26 cellular contexts compared by ENCODE assay signal in the genomic region with DNA sequence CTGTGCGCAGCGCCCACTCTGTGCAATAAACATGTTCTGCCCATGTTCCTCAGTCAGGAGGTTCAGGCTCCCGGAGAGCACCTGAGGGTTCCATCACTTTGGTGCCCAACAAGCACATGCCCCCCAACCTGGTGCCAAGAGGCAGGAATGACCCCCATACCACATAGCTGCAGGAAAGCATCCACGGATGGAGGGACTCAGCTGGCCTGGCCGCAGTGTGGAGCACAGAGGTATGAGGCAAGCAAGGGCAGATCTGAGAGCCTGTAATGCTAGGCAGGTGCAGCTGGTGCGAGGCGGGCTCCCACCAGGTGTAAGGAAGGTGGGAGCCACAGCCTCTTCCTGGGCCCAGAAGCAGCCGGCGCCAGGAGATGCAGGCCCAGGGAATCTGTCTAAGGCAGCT.
"Had no signal": no experiment of that assay in that cellular context is flagged by ENCODE, and none has a peak within 500 bp of the region (broad histone marks: within the 10 kb centered on the region; RNA-seq: fewer than 3 reads in every experiment).

No MANE protein-coding gene starts in this region.

- H3K9me3 Mint-ChIP-seq: nephron; neural progenitor cell; stimulated activated effector memory CD8-positive, alpha-beta T cell treated with anti-CD3 and anti-CD28 coated beads, Interleukin-12 subunit alpha, Interleukin-12 subunit beta, amount 100 ng/mL, for 72 hours; type B pancreatic cell had no signal

- DNase-seq: central memory CD4-positive, alpha-beta T cell; colonic mucosa; dermis blood vessel endothelial cell; effector memory CD4-positive, alpha-beta T cell; foreskin fibroblast; gastrocnemius medialis; heart left ventricle; mesendoderm; midbrain; naive thymus-derived CD4-positive, alpha-beta T cell; nucleus accumbens; right lobe of liver; stimulated activated CD4-positive, alpha-beta T cell treated with anti-CD3 and anti-CD28 coated beads, Interleukin-2, amount 100 ng/mL, for 24 hours; stimulated activated CD4-positive, alpha-beta T cell treated with anti-CD3 and anti-CD28 coated beads, Interleukin-4, amount 100 ng/mL, for 24 hours; stimulated activated naive CD8-positive, alpha-beta T cell treated with anti-CD3 and anti-CD28 coated beads, Interleukin-15, Interleukin-2, amounts not matched to agents 100 U/mL and 50 U/mL, for 24 hours; substantia nigra; testis; tibial artery had no signal

- H3K4me3 Mint-ChIP-seq: neural progenitor cell; stimulated activated effector memory CD8-positive, alpha-beta T cell treated with anti-CD3 and anti-CD28 coated beads, Interleukin-12 subunit alpha, Interleukin-12 subunit beta, amount 100 ng/mL, for 72 hours; type B pancreatic cell had no signal

- H3K27me3 Mint-ChIP-seq: naive thymus-derived CD4-positive, alpha-beta T cell; progenitor cell of endocrine pancreas; type B pancreatic cell had no signal

- ATAC-seq: esophagus mucosa; gastrocnemius medialis; heart left ventricle; left lobe of liver; naive thymus-derived CD4-positive, alpha-beta T cell; pancreas; right lobe of liver; stimulated activated effector memory CD8-positive, alpha-beta T cell treated with anti-CD3 and anti-CD28 coated beads, Interleukin-12 subunit alpha, Interleukin-12 subunit beta, amount 100 ng/mL, for 72 hours; stimulated activated naive CD8-positive, alpha-beta T cell treated with anti-CD3 and anti-CD28 coated beads, Interleukin-15, Interleukin-2, amounts not matched to agents 100 U/mL and 50 U/mL, for 24 hours had no signal

- H3K27ac Mint-ChIP-seq: nephron; neural progenitor cell; progenitor cell of endocrine pancreas; stimulated activated effector memory CD8-positive, alpha-beta T cell treated with anti-CD3 and anti-CD28 coated beads, Interleukin-12 subunit alpha, Interleukin-12 subunit beta, amount 100 ng/mL, for 72 hours; type B pancreatic cell had no signal
